In genomic region chr1:1349256-1350012, GRCh38 we compare ENCODE assay signal across 8 cellular contexts. TPM values are rescaled to one million over a fixed set of nuclear protein-coding genes. Genes with fewer than 3 reads are reported as not detected.
DNase-seq lines count a peak whose midpoint lies in the region; ATAC-seq and TF ChIP-seq lines count a peak whose summit lies in the region.

Gene DVL1, minus strand, starts transcription at chr1:1349418. Its CDS starts 353 bp downstream, at chr1:1349065.

- H3K79me2 ChIP-seq in parathyroid adenoma: peaks cover 18% of the 10 kb centered on the region

- H3K4me1 ChIP-seq in BLaER1 (peaks cover 73% of the 10 kb centered on the region), parathyroid adenoma (no peaks in the 10 kb centered on the region), upper lobe of left lung (peaks cover 49 to 68% (median 63%) of the 10 kb centered on the region in 4 donors)

- H3K27ac ChIP-seq in BLaER1 (peak within 1 kb of the TSS; percentile 95), parathyroid adenoma (peak within 1 kb of the TSS; percentile 66), upper lobe of left lung (peak within 1 kb of the TSS; percentile 66 to 89 (median 83))

- POLR2A ChIA-PET in activated naive CD8-positive, alpha-beta T cell treated with anti-CD3 and anti-CD28 coated beads, Interleukin-2, amount 10 ng/mL, durations not matched to agents 7 days and 5 days (lab: Charles Lee): interaction anchor here (1.5 kb wide), 1 partner anchor 44 kb away, joined by 3 read pairs; no protein-coding TSS in a partner anchor

- H3K4me3 Mint-ChIP-seq in activated naive CD8-positive, alpha-beta T cell treated with anti-CD3 and anti-CD28 coated beads, Interleukin-2, amount 10 ng/mL, durations not matched to agents 7 days and 5 days: peak within 1 kb of the TSS; percentile 75

- H4K20me1 ChIP-seq in BLaER1: peaks cover 73% of the 10 kb centered on the region

- ATAC-seq in GM19025 (IDR thresholded peaks at IDR 0.05; ENCODE audit: low read depth, unreplicated experiment) (peak; percentile 65), HG03442 (IDR thresholded peaks at IDR 0.05; ENCODE audit: unreplicated experiment) (peak; percentile 57), Right ventricle myocardium inferior (peak; percentile 29), upper lobe of left lung (ENCODE audit: low FRiP score in 2 of 2) (peak in 1 of 2 donors; percentile 77)
- peak; percentile 76 for ATAC-seq in activated naive CD8-positive, alpha-beta T cell treated with anti-CD3 and anti-CD28 coated beads, Interleukin-2, amount 10 ng/mL, durations not matched to agents 7 days and 5 days (ENCODE audit: low read depth)

- WGBS in upper lobe of left lung, 2 donors: 0% methylated on average over 16 of the region's 122 CpGs; no CpG with 5 or more reads in 1 of the 2 donors

- H3K4me3 ChIP-seq in BLaER1 (peak within 1 kb of the TSS; percentile 95), parathyroid adenoma (ENCODE audit: low read depth, low read length) (peak within 1 kb of the TSS; percentile 62), upper lobe of left lung (peak within 1 kb of the TSS; percentile 70 to 93 (median 83))

- peaks cover 23% of the 10 kb centered on the region for H3K27me3 Mint-ChIP-seq in activated naive CD8-positive, alpha-beta T cell treated with anti-CD3 and anti-CD28 coated beads, Interleukin-2, amount 10 ng/mL, durations not matched to agents 7 days and 5 days

- no peaks in the 10 kb centered on the region for H3K9me3 Mint-ChIP-seq in activated naive CD8-positive, alpha-beta T cell treated with anti-CD3 and anti-CD28 coated beads, Interleukin-2, amount 10 ng/mL, durations not matched to agents 7 days and 5 days

- H3K4me1 Mint-ChIP-seq in activated naive CD8-positive, alpha-beta T cell treated with anti-CD3 and anti-CD28 coated beads, Interleukin-2, amount 10 ng/mL, durations not matched to agents 7 days and 5 days: peaks cover 8% of the 10 kb centered on the region

- TF ChIP-seq EP300 in upper lobe of left lung (IDR thresholded peaks at IDR 0.05): no peak

- peak within 1 kb of the TSS; percentile 38 for H3K27ac Mint-ChIP-seq in activated naive CD8-positive, alpha-beta T cell treated with anti-CD3 and anti-CD28 coated beads, Interleukin-2, amount 10 ng/mL, durations not matched to agents 7 days and 5 days

- H3K36me3 Mint-ChIP-seq in activated naive CD8-positive, alpha-beta T cell treated with anti-CD3 and anti-CD28 coated beads, Interleukin-2, amount 10 ng/mL, durations not matched to agents 7 days and 5 days: no peaks in the 10 kb centered on the region

- DNase-seq in SK-N-DZ (ENCODE audit: low spot score) (peak; percentile 67), Right ventricle myocardium inferior (ENCODE audit: missing footprints) (peak; percentile 87), upper lobe of left lung (peak; percentile 48 to 95)
- DNase-seq in activated naive CD8-positive, alpha-beta T cell treated with anti-CD3 and anti-CD28 coated beads, Interleukin-2, amount 10 ng/mL, durations not matched to agents 7 days and 5 days: peak; percentile 90

- peak; percentile 27 for TF ChIP-seq CTCF in parathyroid adenoma (IDR thresholded peaks at IDR 0.05)
- peak; percentile 43 to 72 (median 62) for TF ChIP-seq CTCF in upper lobe of left lung (IDR thresholded peaks at IDR 0.05)

- peak within 1 kb of the TSS; percentile 74 for H2AFZ ChIP-seq in parathyroid adenoma

- H3K27me3 ChIP-seq in BLaER1 (peaks cover 26% of the 10 kb centered on the region), parathyroid adenoma (ENCODE audit: control insufficient read depth, insufficient read depth, low read length) (no peaks in the 10 kb centered on the region), upper lobe of left lung (peaks cover 1 to 17% (median 14%) of the 10 kb centered on the region in 4 donors)

- intact Hi-C loops in Right ventricle myocardium inferior (cut with DNase I): loop anchor here (2.0 kb wide), 2 partner anchors 23 to 41 kb away; partner anchors contain the start of gene PUSL1

- TF ChIP-seq POLR2A in upper lobe of left lung (IDR thresholded peaks at IDR 0.05): peak in 1 of 4 donors; percentile 70

- H3K9ac ChIP-seq in BLaER1 (peak within 1 kb of the TSS; percentile 93), parathyroid adenoma (no peak within 1 kb of the TSS)

- H3K4me2 ChIP-seq in BLaER1 (peak within 1 kb of the TSS; percentile 99), parathyroid adenoma (ENCODE audit: low read length) (peak within 1 kb of the TSS; percentile 89)

- H3K9me3 ChIP-seq in BLaER1 (no peaks in the 10 kb centered on the region), parathyroid adenoma (ENCODE audit: control insufficient read depth, low read length) (no peaks in the 10 kb centered on the region), upper lobe of left lung (no peaks in the 10 kb centered on the region)

- no peaks in the 10 kb centered on the region for H3K36me3 ChIP-seq in BLaER1
- no peaks in the 10 kb centered on the region for H3K36me3 ChIP-seq in parathyroid adenoma (ENCODE audit: control insufficient read depth, insufficient read depth, low read length)
- peaks cover 0 to under 1% (median 0%) of the 10 kb centered on the region in 4 donors for H3K36me3 ChIP-seq in upper lobe of left lung

RNA-seq across cellular contexts. Expression of gene DVL1, which starts in this region (rescaled TPM):
- 38.4 and 48.5 TPM in 2 replicates for polyA plus RNA-seq in SK-N-DZ (2014; cell fraction: cytosol; rRNA removed)
- polyA plus RNA-seq in SK-N-DZ (2014; cell fraction: nucleus; rRNA removed): 268 and 305 TPM in 2 replicates
- total RNA-seq in activated naive CD8-positive, alpha-beta T cell treated with anti-CD3 and anti-CD28 coated beads, Interleukin-2, amount 10 ng/mL, durations not matched to agents 7 days and 5 days: 10 to 100 TPM; 35.5 to 37.4 TPM
- total RNA-seq in Right ventricle myocardium inferior (119 TPM), upper lobe of left lung (100 to 1,000 TPM in 3 of 6 donors, 10 to 100 TPM in 3; 71.8 to 205 (median 90.6) TPM)
